ENCODE assay signal across 1 cellular context in the genomic region with DNA sequence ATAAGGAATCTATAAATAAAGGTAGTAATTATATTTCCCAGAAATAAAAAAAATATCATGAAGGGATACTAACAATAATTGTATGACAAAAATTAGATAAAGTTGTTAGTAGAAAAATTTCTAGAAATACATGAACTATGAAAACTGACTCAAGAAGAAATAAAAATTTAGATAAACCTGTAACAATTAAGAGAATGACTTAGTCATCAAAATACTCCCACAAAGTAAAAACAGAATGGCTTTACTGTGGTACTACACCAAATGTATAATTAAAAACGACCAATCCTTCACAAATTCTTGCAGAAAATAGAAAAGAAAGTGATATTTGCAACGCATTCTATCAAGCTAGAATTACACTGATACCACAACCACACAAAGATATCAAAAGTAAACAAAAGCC.
TF ChIP-seq lines count a peak whose summit lies in the region.

No MANE protein-coding gene starts in this region.

TF ChIP-seq in HepG2, 621 proteins besides CTCF, POLR2A, EP300 and RAD21 (continued from another document):
- TF ChIP-seq, protein P1, sequence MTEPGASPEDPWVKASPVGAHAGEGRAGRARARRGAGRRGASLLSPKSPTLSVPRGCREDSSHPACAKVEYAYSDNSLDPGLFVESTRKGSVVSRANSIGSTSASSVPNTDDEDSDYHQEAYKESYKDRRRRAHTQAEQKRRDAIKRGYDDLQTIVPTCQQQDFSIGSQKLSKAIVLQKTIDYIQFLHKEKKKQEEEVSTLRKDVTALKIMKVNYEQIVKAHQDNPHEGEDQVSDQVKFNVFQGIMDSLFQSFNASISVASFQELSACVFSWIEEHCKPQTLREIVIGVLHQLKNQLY (CRISPR knock-in tag; IDR thresholded peaks at IDR 0.05) = no peak
